Comparison of ENCODE assay signal across 12 cellular contexts in the genomic region with DNA sequence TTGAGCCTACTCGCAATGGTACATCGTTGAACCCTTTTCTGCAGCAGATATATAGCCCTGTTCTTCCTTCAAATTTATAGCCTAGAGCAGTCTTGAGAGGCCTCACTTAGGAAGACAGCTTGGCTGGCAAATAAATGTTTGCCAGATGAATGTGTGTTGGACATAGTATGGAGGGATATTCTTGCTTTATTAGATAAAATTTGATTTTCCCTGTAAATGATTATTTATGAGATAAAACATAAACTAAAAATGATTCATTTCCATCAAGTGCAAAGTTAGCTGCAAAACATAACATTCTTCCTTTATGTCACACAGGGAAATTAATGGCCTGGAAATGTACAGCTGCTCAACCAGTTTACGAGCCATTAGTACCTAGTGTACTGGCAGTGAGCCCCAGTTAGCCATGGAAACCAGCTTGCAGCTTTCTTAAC.
DNase-seq lines count a peak whose midpoint lies in the region; ATAC-seq, FAIRE-seq and TF ChIP-seq lines count a peak whose summit lies in the region.
"Had no signal": no experiment of that assay in that cellular context is flagged by ENCODE, and none has a peak within 500 bp of the region (broad histone marks: within the 10 kb centered on the region; RNA-seq: fewer than 3 reads in every experiment).

No MANE protein-coding gene starts in this region.

- H3K36me3 ChIP-seq in SK-N-SH (replicated peaks in 1 of 2; ENCODE audit: control insufficient read depth in 1 of 2, insufficient read depth in 2 of 2, low read length in 1 of 2) = peaks cover 0 to 2% of the 10 kb centered on the region in 2 experiments
- no peaks in the 10 kb centered on the region for H3K36me3 ChIP-seq in keratinocyte (ENCODE audit: control insufficient read depth in 2 of 2, extremely low read depth in 1 of 2, insufficient read depth in 2 of 2, low read length in 2 of 2)
- H3K36me3 ChIP-seq: spleen had no signal

- H3K9ac ChIP-seq in SK-N-SH = no peak overlapping the region
- H3K9ac ChIP-seq in keratinocyte (ENCODE audit: control insufficient read depth, extremely low read depth, insufficient read depth, low read length) = no peak overlapping the region

- peaks cover 17% of the 10 kb centered on the region for H3F3A ChIP-seq in SK-N-SH (replicated peaks; ENCODE audit: insufficient read depth)

- no peak for ATAC-seq in GM19328 (IDR thresholded peaks at IDR 0.05; ENCODE audit: unreplicated experiment)
- no peak for ATAC-seq in GM18502 (IDR thresholded peaks at IDR 0.05; ENCODE audit: poor library complexity, unreplicated experiment)

- 26% methylated on average over 3 of the region's 3 CpGs for WGBS in SK-N-SH (ENCODE audit: low lambda C conversion rate)

- dilution Hi-C loops in keratinocyte (cut with MboI; ENCODE audit: extremely low pct_ligation_motif_present, low sequenced_read_pairs) = no loop called here

- H3K27ac ChIP-seq in SK-N-SH (ENCODE audit: low read depth in 2 of 2, low read length in 1 of 2) = peak overlapping the region; percentile 65 to 81
- H3K27ac ChIP-seq in keratinocyte (ENCODE audit: control insufficient read depth, insufficient read depth, low read length) = peak overlapping the region; percentile 7

- H2AFZ ChIP-seq in SK-N-SH (ENCODE audit: low read depth) = no peak overlapping the region
- no peak overlapping the region for H2AFZ ChIP-seq in keratinocyte (ENCODE audit: control insufficient read depth, low read length)

- no peaks in the 10 kb centered on the region for H3K9me1 ChIP-seq in keratinocyte (ENCODE audit: control insufficient read depth, extremely low read depth, insufficient read depth, low read length)

- H3K9me3 ChIP-seq in SK-N-SH (no peaks in the 10 kb centered on the region), keratinocyte (ENCODE audit: control insufficient read depth, low read depth, low read length) (no peaks in the 10 kb centered on the region)
- H3K9me3 ChIP-seq: spleen had no signal

- no peaks in the 10 kb centered on the region for H3K27me3 ChIP-seq in SK-N-SH (ENCODE audit: insufficient read depth)
- H3K27me3 ChIP-seq in keratinocyte (ENCODE audit: control insufficient read depth, extremely low read depth, insufficient read depth, low read length) = no peaks in the 10 kb centered on the region
- H3K27me3 ChIP-seq: spleen had no signal

- DNase-seq in COLO668 (lab: John Stamatoyannopoulos, UW; ENCODE audit: unreplicated experiment) = peak; percentile 56
- peak; percentile 65 for DNase-seq in M059J (ENCODE audit: low read depth)
- no peak for DNase-seq in SK-N-SH
- no peak for DNase-seq in keratinocyte (ENCODE audit: low read depth, low spot score)
- DNase-seq in Kasumi-1 (lab: John Stamatoyannopoulos, UW) = no peak
- DNase-seq in KG1 (lab: John Stamatoyannopoulos, UW) = no peak
- DNase-seq: activated CD8-positive, alpha-beta memory T cell treated with anti-CD3 and anti-CD28 coated beads for 24 hours; spleen; substantia nigra had no signal

- FAIRE-seq in keratinocyte (lab: Jason Lieb, UNC) = peak; percentile 67
- FAIRE-seq: colon had no signal

- CTCF ChIA-PET in SK-N-SH (lab: Yijun Ruan, JAX) = interaction anchor here (0.8 to 13.8 kb wide), 3 partner anchors 10 to 24 kb away, joined by 3 to 188 read pairs (median 6); no protein-coding TSS in a partner anchor

- H3K4me3 ChIP-seq in SK-N-SH (ENCODE audit: low read depth in 2 of 2, low read length in 1 of 2) (no peak overlapping the region), keratinocyte (ENCODE audit: control insufficient read depth in 2 of 3, extremely low read depth in 1 of 3, insufficient read depth in 2 of 3, low read depth in 1 of 3, low read length in 3 of 3) (peak overlapping the region in 1 of 3 experiments; percentile 2)
- H3K4me3 ChIP-seq: spleen had no signal

- peaks cover 44 to 57% of the 10 kb centered on the region in 2 experiments for H3K4me1 ChIP-seq in SK-N-SH (ENCODE audit: control insufficient read depth in 1 of 2, insufficient read depth in 2 of 2, low read depth in 1 of 2, low read length in 1 of 2)
- peaks cover 94% of the 10 kb centered on the region for H3K4me1 ChIP-seq in keratinocyte (ENCODE audit: control insufficient read depth, extremely low read depth, insufficient read depth, low read length)

- H3K79me2 ChIP-seq in SK-N-SH (ENCODE audit: insufficient read depth) = peaks cover 96% of the 10 kb centered on the region
- H3K79me2 ChIP-seq in keratinocyte (ENCODE audit: control insufficient read depth, insufficient read depth, low read length) = peaks cover 65% of the 10 kb centered on the region

- peak; percentile 37 to 72; a peak in 3 of 4 replicates for TF ChIP-seq EP300 in SK-N-SH (IDR thresholded peaks at IDR 0.05; ENCODE audit: borderline replicate concordance in 1 of 2, low read depth in 1 of 2, low read length in 1 of 2)

- TF ChIP-seq CTCF in SK-N-SH (IDR thresholded peaks at IDR 0.05) = no peak
- TF ChIP-seq CTCF in keratinocyte (optimal IDR thresholded peaks at IDR 0.05 in 1 of 3, IDR thresholded peaks at IDR 0.05 in 1 of 3, conservative IDR thresholded peaks at IDR 0.05 in 1 of 3; ENCODE audit: extremely low read depth in 1 of 3, insufficient read depth in 2 of 3, low read length in 3 of 3) = no peak

- no peak for TF ChIP-seq RAD21 in SK-N-SH (IDR thresholded peaks at IDR 0.05; ENCODE audit: low read length)

- H3K4me2 ChIP-seq in SK-N-SH (peak overlapping the region; percentile 55; the same call in 1 of the 2 replicates), keratinocyte (ENCODE audit: control insufficient read depth, extremely low read depth, insufficient read depth, low read depth, low read length) (peak overlapping the region; percentile 14)

- H4K20me1 ChIP-seq in SK-N-SH (ENCODE audit: insufficient read depth) (peaks cover 12% of the 10 kb centered on the region; the same call in 1 of the 2 replicates), keratinocyte (ENCODE audit: control insufficient read depth, extremely low read depth, insufficient read depth, low read length) (no peaks in the 10 kb centered on the region)

- POLR2A ChIA-PET in SK-N-SH (lab: Yijun Ruan, JAX) = interaction anchor here (1.2 kb wide), 1 partner anchor 20 kb away, joined by 4 read pairs; no protein-coding TSS in a partner anchor

- no peaks in the 10 kb centered on the region for H3K9me2 ChIP-seq in SK-N-SH

TF ChIP-seq in SK-N-SH, 30 proteins besides CTCF, POLR2A, EP300 and RAD21:
- TF ChIP-seq, protein P1, sequence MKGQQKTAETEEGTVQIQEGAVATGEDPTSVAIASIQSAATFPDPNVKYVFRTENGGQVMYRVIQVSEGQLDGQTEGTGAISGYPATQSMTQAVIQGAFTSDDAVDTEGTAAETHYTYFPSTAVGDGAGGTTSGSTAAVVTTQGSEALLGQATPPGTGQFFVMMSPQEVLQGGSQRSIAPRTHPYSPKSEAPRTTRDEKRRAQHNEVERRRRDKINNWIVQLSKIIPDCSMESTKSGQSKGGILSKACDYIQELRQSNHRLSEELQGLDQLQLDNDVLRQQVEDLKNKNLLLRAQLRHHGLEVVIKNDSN (IDR thresholded peaks at IDR 0.05; ENCODE audit: borderline replicate concordance, low read depth) = no peak
- 0 out of 2 replicates have a peak, but pooled peaks have one; percentile 10 for TF ChIP-seq FOSL2 (IDR thresholded peaks at IDR 0.05; ENCODE audit: borderline replicate concordance, low read depth)
- TF ChIP-seq TCF12 (IDR thresholded peaks at IDR 0.05) = peak; percentile 72; the same call in 1 of the 2 replicates
- TF ChIP-seq, protein P2, sequence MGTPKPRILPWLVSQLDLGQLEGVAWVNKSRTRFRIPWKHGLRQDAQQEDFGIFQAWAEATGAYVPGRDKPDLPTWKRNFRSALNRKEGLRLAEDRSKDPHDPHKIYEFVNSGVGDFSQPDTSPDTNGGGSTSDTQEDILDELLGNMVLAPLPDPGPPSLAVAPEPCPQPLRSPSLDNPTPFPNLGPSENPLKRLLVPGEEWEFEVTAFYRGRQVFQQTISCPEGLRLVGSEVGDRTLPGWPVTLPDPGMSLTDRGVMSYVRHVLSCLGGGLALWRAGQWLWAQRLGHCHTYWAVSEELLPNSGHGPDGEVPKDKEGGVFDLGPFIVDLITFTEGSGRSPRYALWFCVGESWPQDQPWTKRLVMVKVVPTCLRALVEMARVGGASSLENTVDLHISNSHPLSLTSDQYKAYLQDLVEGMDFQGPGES (IDR thresholded peaks at IDR 0.05; ENCODE audit: low read depth, low read length) = no peak
- TF ChIP-seq CHD2 (IDR thresholded peaks at IDR 0.05; ENCODE audit: low read length, partially characterized antibody) = peak; percentile 31
- 0 out of 2 replicates have a peak, but pooled peaks have one; percentile 36 for TF ChIP-seq TEAD4 (IDR thresholded peaks at IDR 0.05; ENCODE audit: borderline replicate concordance, insufficient read depth)
- TF ChIP-seq, protein P3, sequence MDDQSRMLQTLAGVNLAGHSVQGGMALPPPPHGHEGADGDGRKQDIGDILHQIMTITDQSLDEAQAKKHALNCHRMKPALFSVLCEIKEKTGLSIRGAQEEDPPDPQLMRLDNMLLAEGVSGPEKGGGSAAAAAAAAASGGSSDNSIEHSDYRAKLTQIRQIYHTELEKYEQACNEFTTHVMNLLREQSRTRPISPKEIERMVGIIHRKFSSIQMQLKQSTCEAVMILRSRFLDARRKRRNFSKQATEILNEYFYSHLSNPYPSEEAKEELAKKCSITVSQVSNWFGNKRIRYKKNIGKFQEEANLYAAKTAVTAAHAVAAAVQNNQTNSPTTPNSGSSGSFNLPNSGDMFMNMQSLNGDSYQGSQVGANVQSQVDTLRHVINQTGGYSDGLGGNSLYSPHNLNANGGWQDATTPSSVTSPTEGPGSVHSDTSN (IDR thresholded peaks at IDR 0.05) = peak; percentile 85
- no peak for TF ChIP-seq YY1 (IDR thresholded peaks at IDR 0.05; ENCODE audit: low read depth)
- TF ChIP-seq MEF2A (IDR thresholded peaks at IDR 0.05; ENCODE audit: borderline replicate concordance, low read depth) = no peak
- TF ChIP-seq MXI1 (IDR thresholded peaks at IDR 0.05; ENCODE audit: low read depth, low read length) = peak; percentile 37; the same call in 1 of the 2 replicates
- no peak for TF ChIP-seq GATA2 (CRISPR knock-in tag; IDR thresholded peaks at IDR 0.05)
- TF ChIP-seq RXRA (IDR thresholded peaks at IDR 0.05; ENCODE audit: borderline replicate concordance, low read depth) = 0 out of 2 replicates have a peak, but pooled peaks have one; percentile 20
- peak; percentile 21; the same call in 1 of the 2 replicates for TF ChIP-seq RCOR1 (IDR thresholded peaks at IDR 0.05; ENCODE audit: low read length)
- 0 out of 2 replicates have a peak, but pooled peaks have one; percentile 30 for TF ChIP-seq NFIC (IDR thresholded peaks at IDR 0.05; ENCODE audit: borderline replicate concordance)

Comparison
In these comparisons a context has a peak if more than half of its experiments do, and no peak if none do; other contexts are left out.
1. DNase-seq: peak in COLO668 (single experiment) and M059J (single experiment); none in SK-N-SH (single experiment), keratinocyte (single experiment), Kasumi-1 (0 of 2) and KG1 (single experiment).